Comparison of ENCODE assay signal across 10 cellular contexts in the genomic region with DNA sequence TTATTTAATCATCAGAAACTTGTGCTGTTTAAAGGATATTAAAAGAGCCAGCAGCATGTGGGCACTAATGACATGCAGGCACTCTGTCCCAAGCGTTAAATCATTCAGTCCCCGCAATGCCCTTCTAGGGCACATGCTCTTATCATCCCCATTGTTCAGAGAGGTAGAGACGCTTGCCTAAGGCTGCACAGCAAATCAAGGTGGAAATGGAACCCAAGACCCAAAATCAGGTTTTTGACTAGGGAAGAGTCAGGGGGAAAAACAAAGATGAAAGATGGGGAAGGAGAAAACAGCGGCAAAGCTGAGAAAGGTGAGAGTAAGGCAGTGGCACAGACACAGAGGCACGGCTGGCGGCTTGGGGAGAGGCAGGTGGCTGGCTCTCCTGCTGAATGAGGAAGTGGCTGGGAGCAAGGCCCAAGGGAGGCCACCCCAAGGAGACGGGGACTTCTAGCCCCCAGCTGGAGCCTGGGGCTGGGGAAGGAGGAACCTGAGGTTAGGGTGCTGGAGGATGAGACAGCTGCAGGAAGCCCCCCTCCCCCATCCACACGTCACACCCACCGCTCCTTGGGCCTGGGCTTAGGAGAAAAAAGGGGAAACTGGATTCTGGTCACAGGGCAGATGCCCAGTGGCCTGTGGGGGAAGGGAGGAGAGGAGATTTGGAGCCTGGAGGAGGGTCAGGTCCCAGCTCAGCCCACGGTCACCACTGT. TPM values are rescaled to one million over a fixed set of nuclear protein-coding genes. Genes with fewer than 3 reads are reported as not detected.
A peak's percentile ranks its signal among the peaks of the same experiment; 100 is the strongest.
DNase-seq lines count a peak whose midpoint lies in the region; ATAC-seq and TF ChIP-seq lines count a peak whose summit lies in the region.
"Had no signal": no experiment of that assay in that cellular context is flagged by ENCODE, and none has a peak within 500 bp of the region (broad histone marks: within the 10 kb centered on the region; RNA-seq: fewer than 3 reads in every experiment).

No MANE protein-coding gene starts in this region.

- no peak overlapping the region for H2AK5ac ChIP-seq in mesendoderm (ENCODE audit: low read length)

- no peak overlapping the region for H4K5ac ChIP-seq in mesendoderm (ENCODE audit: low read length)

- no peak overlapping the region for H3K4me3 Mint-ChIP-seq in activated naive CD8-positive, alpha-beta T cell
- no peak overlapping the region for H3K4me3 Mint-ChIP-seq in activated naive CD8-positive, alpha-beta T cell treated with anti-CD3 and anti-CD28 coated beads for 36 hours
- H3K4me3 Mint-ChIP-seq in activated T-helper 2 cell treated with anti-CD3 and anti-CD28 coated beads, Interferon-gamma antibody, Interleukin-2, Interleukin-4, amounts not matched to agents 10 μg/mL and 5 μg/mL and 100 μg/mL, durations not matched to agents 14 hours and 24 hours and 36 hours (ENCODE audit: low read depth) = no peak overlapping the region

- no peak for TF ChIP-seq CTCF in brain microvascular endothelial cell (IDR thresholded peaks at IDR 0.05; ENCODE audit: low read depth, low read length, missing control alignments)

- no peaks in the 10 kb centered on the region for H3K9me2 ChIP-seq in GM23248 (ENCODE audit: insufficient read depth)

- H3K27me3 ChIP-seq in mesendoderm (ENCODE audit: insufficient read depth, low read length, poor library complexity) = no peaks in the 10 kb centered on the region
- H3K27me3 ChIP-seq in GM23248 (replicated peaks; ENCODE audit: insufficient read depth) = no peaks in the 10 kb centered on the region
- H3K27me3 ChIP-seq in brain microvascular endothelial cell (replicated peaks) = no peaks in the 10 kb centered on the region

- H4K20me1 ChIP-seq in GM23248 (ENCODE audit: insufficient read depth) = no peaks in the 10 kb centered on the region

- no peaks in the 10 kb centered on the region for H3K79me1 ChIP-seq in mesendoderm (ENCODE audit: low read length)

- no peak overlapping the region for H4K8ac ChIP-seq in mesendoderm (ENCODE audit: low read depth, low read length)

- peaks cover 2% of the 10 kb centered on the region for H3K4me1 ChIP-seq in mesendoderm (ENCODE audit: control insufficient read depth, low read depth, low read length)
- peaks cover 19% of the 10 kb centered on the region for H3K4me1 ChIP-seq in GM23248 (ENCODE audit: insufficient read depth)

- H3K79me2 ChIP-seq in mesendoderm (ENCODE audit: control insufficient read depth, insufficient read depth, low read length) (no peaks in the 10 kb centered on the region), GM23248 (ENCODE audit: insufficient read depth) (no peaks in the 10 kb centered on the region)

- H3K9ac ChIP-seq in mesendoderm (ENCODE audit: low read length) (no peak overlapping the region), GM23248 (no peak overlapping the region)

- no peak overlapping the region for H3K27ac ChIP-seq in mesendoderm (ENCODE audit: low read depth, low read length)
- no peak overlapping the region for H3K27ac ChIP-seq in GM23248
- no peak overlapping the region for H3K27ac ChIP-seq in brain microvascular endothelial cell

- peaks cover 13% of the 10 kb centered on the region; the same call in 1 of the 2 replicates for H3F3A ChIP-seq in GM23248 (ENCODE audit: insufficient read depth)

- ATAC-seq in GM21367 (IDR thresholded peaks at IDR 0.05; ENCODE audit: unreplicated experiment) = no peak

- H3K9me3 ChIP-seq in GM23248 (ENCODE audit: low read depth) = no peaks in the 10 kb centered on the region

- no peak overlapping the region for H2BK15ac ChIP-seq in mesendoderm (replicated peaks; ENCODE audit: low read depth)

- H2BK5ac ChIP-seq in mesendoderm (ENCODE audit: low read length) = no peak overlapping the region

- H2BK120ac ChIP-seq in mesendoderm (ENCODE audit: low read depth, low read length) = no peak overlapping the region

- H3K36me3 ChIP-seq in mesendoderm (ENCODE audit: control insufficient read depth, insufficient read depth, low read length) = no peaks in the 10 kb centered on the region
- H3K36me3 ChIP-seq in GM23248 (ENCODE audit: low read depth) = no peaks in the 10 kb centered on the region
- no peaks in the 10 kb centered on the region for H3K36me3 ChIP-seq in brain microvascular endothelial cell (replicated peaks)

- H3K27me3 Mint-ChIP-seq in activated naive CD8-positive, alpha-beta T cell = no peaks in the 10 kb centered on the region
- H3K27me3 Mint-ChIP-seq in activated naive CD8-positive, alpha-beta T cell treated with anti-CD3 and anti-CD28 coated beads for 36 hours = no peaks in the 10 kb centered on the region
- no peaks in the 10 kb centered on the region for H3K27me3 Mint-ChIP-seq in activated T-helper 2 cell treated with anti-CD3 and anti-CD28 coated beads, Interferon-gamma antibody, Interleukin-2, Interleukin-4, amounts not matched to agents 10 μg/mL and 5 μg/mL and 100 μg/mL, durations not matched to agents 14 hours and 24 hours and 36 hours (ENCODE audit: low read depth)

- H3K4me2 ChIP-seq in mesendoderm (ENCODE audit: low read length) (no peak overlapping the region), GM23248 (ENCODE audit: unreplicated experiment) (no peak overlapping the region)

- H3K36me3 Mint-ChIP-seq in activated naive CD8-positive, alpha-beta T cell = no peaks in the 10 kb centered on the region
- H3K36me3 Mint-ChIP-seq in activated naive CD8-positive, alpha-beta T cell treated with anti-CD3 and anti-CD28 coated beads for 36 hours = no peaks in the 10 kb centered on the region
- H3K36me3 Mint-ChIP-seq in activated T-helper 2 cell treated with anti-CD3 and anti-CD28 coated beads, Interferon-gamma antibody, Interleukin-2, Interleukin-4, amounts not matched to agents 10 μg/mL and 5 μg/mL and 100 μg/mL, durations not matched to agents 14 hours and 24 hours and 36 hours (ENCODE audit: low read depth) = no peaks in the 10 kb centered on the region

- H3K4me3 ChIP-seq in mesendoderm (ENCODE audit: low read length) (no peak overlapping the region), GM23248 (no peak overlapping the region), brain microvascular endothelial cell (ENCODE audit: low read depth, low read length) (no peak overlapping the region)

- no peak for DNase-seq in activated naive CD8-positive, alpha-beta T cell treated with anti-CD3 and anti-CD28 coated beads for 36 hours
- no peak for DNase-seq in activated T-helper 2 cell treated with anti-CD3 and anti-CD28 coated beads, Interferon-gamma antibody, Interleukin-2, Interleukin-4, amounts not matched to agents 10 μg/mL and 5 μg/mL and 100 μg/mL, durations not matched to agents 14 hours and 24 hours and 36 hours (ENCODE audit: low spot score)
- DNase-seq in mesendoderm = no peak
- no peak for DNase-seq in GM23248
- no peak for DNase-seq in brain microvascular endothelial cell
- no peak for DNase-seq in NCI-H748 (lab: John Stamatoyannopoulos, UW; ENCODE audit: unreplicated experiment)
- DNase-seq: Calu3, NCI-H1436 had no signal

- H3K4me1 Mint-ChIP-seq in activated naive CD8-positive, alpha-beta T cell (ENCODE audit: low read depth) = peaks cover 36% of the 10 kb centered on the region
- peaks cover 46% of the 10 kb centered on the region for H3K4me1 Mint-ChIP-seq in activated naive CD8-positive, alpha-beta T cell treated with anti-CD3 and anti-CD28 coated beads for 36 hours
- H3K4me1 Mint-ChIP-seq in activated T-helper 2 cell treated with anti-CD3 and anti-CD28 coated beads, Interferon-gamma antibody, Interleukin-2, Interleukin-4, amounts not matched to agents 10 μg/mL and 5 μg/mL and 100 μg/mL, durations not matched to agents 14 hours and 24 hours and 36 hours (ENCODE audit: low read depth) = peaks cover 21% of the 10 kb centered on the region

- H2AFZ ChIP-seq in GM23248 = no peak overlapping the region

- H3K23ac ChIP-seq in mesendoderm (ENCODE audit: low read length) = no peak overlapping the region

- H3K9me3 Mint-ChIP-seq in activated naive CD8-positive, alpha-beta T cell (ENCODE audit: low read depth) = no peaks in the 10 kb centered on the region
- no peaks in the 10 kb centered on the region for H3K9me3 Mint-ChIP-seq in activated naive CD8-positive, alpha-beta T cell treated with anti-CD3 and anti-CD28 coated beads for 36 hours
- H3K9me3 Mint-ChIP-seq in activated T-helper 2 cell treated with anti-CD3 and anti-CD28 coated beads, Interferon-gamma antibody, Interleukin-2, Interleukin-4, amounts not matched to agents 10 μg/mL and 5 μg/mL and 100 μg/mL, durations not matched to agents 14 hours and 24 hours and 36 hours = no peaks in the 10 kb centered on the region

- no peak overlapping the region for H3K18ac ChIP-seq in mesendoderm (ENCODE audit: low read length)

- in situ Hi-C loops in GM23248 (cut with MboI) = no loop called here
- in situ Hi-C loops in brain microvascular endothelial cell (cut with HindIII; ENCODE audit: low pct_ligation_motif_present, low sequenced_read_pairs) = no loop called here

- no peak overlapping the region for H3K4ac ChIP-seq in mesendoderm (ENCODE audit: low read depth, low read length)

- intact Hi-C loops in activated T-helper 2 cell treated with anti-CD3 and anti-CD28 coated beads, Interferon-gamma antibody, Interleukin-2, Interleukin-4, amounts not matched to agents 10 μg/mL and 5 μg/mL and 100 μg/mL, durations not matched to agents 14 hours and 24 hours and 36 hours (cut with micrococcal nuclease) = no loop called here

- peak overlapping the region; percentile 79 for H3K27ac Mint-ChIP-seq in activated naive CD8-positive, alpha-beta T cell
- no peak overlapping the region for H3K27ac Mint-ChIP-seq in activated naive CD8-positive, alpha-beta T cell treated with anti-CD3 and anti-CD28 coated beads for 36 hours
- peak overlapping the region; percentile 11 for H3K27ac Mint-ChIP-seq in activated T-helper 2 cell treated with anti-CD3 and anti-CD28 coated beads, Interferon-gamma antibody, Interleukin-2, Interleukin-4, amounts not matched to agents 10 μg/mL and 5 μg/mL and 100 μg/mL, durations not matched to agents 14 hours and 24 hours and 36 hours

- H3K56ac ChIP-seq in mesendoderm (ENCODE audit: low read length) = peak overlapping the region; percentile 30

- no CpG with 5 or more reads among the region's 10 CpGs for WGBS in mesendoderm (ENCODE audit: extremely low coverage, insufficient coverage, low lambda C conversion rate)
- 69 to 72% methylated on average over 10 of the region's 10 CpGs for WGBS in GM23248 (ENCODE audit: low coverage in 1 of 2, low lambda C conversion rate in 2 of 2, missing lambda C conversion rate in 2 of 2), 2 experiments

RNA-seq across cellular contexts. Expression of gene TYROBP, which starts 1.0 kb away (rescaled TPM):
- total RNA-seq in activated naive CD8-positive, alpha-beta T cell treated with anti-CD3 and anti-CD28 coated beads for 36 hours = not detected
- 0.39 TPM in 1 of 2 replicates, not detected in the other for total RNA-seq in activated T-helper 2 cell treated with anti-CD3 and anti-CD28 coated beads, Interferon-gamma antibody, Interleukin-2, Interleukin-4, amounts not matched to agents 10 μg/mL and 5 μg/mL and 100 μg/mL, durations not matched to agents 14 hours and 24 hours and 36 hours
- polyA plus RNA-seq in mesendoderm (2013, experiment 1 of 2) = 0.34 TPM
- polyA plus RNA-seq in mesendoderm (2013, experiment 2 of 2) = 0.29 TPM
- not detected in 2 replicates for total RNA-seq in GM23248 (2014; rRNA removed; shearing (Covaris generic))
- not detected in 2 replicates for polyA plus RNA-seq in GM23248 (2016; fragmentation: Nextera tagmentation; extraction: Ambion mirVana)
- total RNA-seq: Calu3 had no signal

RNA-seq across cellular contexts. Expression of gene HCST, which starts 6.8 kb away (rescaled TPM):
- 10 to 100 TPM; 44.9 to 53.8 TPM for total RNA-seq in activated naive CD8-positive, alpha-beta T cell treated with anti-CD3 and anti-CD28 coated beads for 36 hours
- total RNA-seq in activated T-helper 2 cell treated with anti-CD3 and anti-CD28 coated beads, Interferon-gamma antibody, Interleukin-2, Interleukin-4, amounts not matched to agents 10 μg/mL and 5 μg/mL and 100 μg/mL, durations not matched to agents 14 hours and 24 hours and 36 hours = 53.9 and 57.2 TPM in 2 replicates
- polyA plus RNA-seq in mesendoderm (2013, experiment 1 of 2) = 3.3 TPM
- polyA plus RNA-seq in mesendoderm (2013, experiment 2 of 2) = 3.4 TPM
- total RNA-seq in GM23248 (2014; rRNA removed; shearing (Covaris generic)) = not detected in 2 replicates
- 9.1 and 11.3 TPM in 2 replicates for polyA plus RNA-seq in GM23248 (2016; fragmentation: Nextera tagmentation; extraction: Ambion mirVana)
- total RNA-seq: Calu3 had no signal

RNA-seq across cellular contexts. Expression of gene NFKBID, which starts 8.8 kb away (rescaled TPM):
- total RNA-seq in activated naive CD8-positive, alpha-beta T cell treated with anti-CD3 and anti-CD28 coated beads for 36 hours = 10 to 100 TPM; 72.2 to 73.7 TPM
- 109 and 117 TPM in 2 replicates for total RNA-seq in activated T-helper 2 cell treated with anti-CD3 and anti-CD28 coated beads, Interferon-gamma antibody, Interleukin-2, Interleukin-4, amounts not matched to agents 10 μg/mL and 5 μg/mL and 100 μg/mL, durations not matched to agents 14 hours and 24 hours and 36 hours
- polyA plus RNA-seq in mesendoderm (2013, experiment 1 of 2) = 5.1 TPM
- polyA plus RNA-seq in mesendoderm (2013, experiment 2 of 2) = 5.1 TPM
- total RNA-seq in GM23248 (2014; rRNA removed; shearing (Covaris generic)) = 5.0 and 7.6 TPM in 2 replicates
- polyA plus RNA-seq in GM23248 (2016; fragmentation: Nextera tagmentation; extraction: Ambion mirVana) = 3.9 and 7.1 TPM in 2 replicates

RNA-seq across cellular contexts. Expression of gene LRFN3, which starts 27.0 kb away (rescaled TPM):
- 1 to 10 TPM; 5.8 to 7.1 TPM for total RNA-seq in activated naive CD8-positive, alpha-beta T cell treated with anti-CD3 and anti-CD28 coated beads for 36 hours
- 10.7 and 10.8 TPM in 2 replicates for total RNA-seq in activated T-helper 2 cell treated with anti-CD3 and anti-CD28 coated beads, Interferon-gamma antibody, Interleukin-2, Interleukin-4, amounts not matched to agents 10 μg/mL and 5 μg/mL and 100 μg/mL, durations not matched to agents 14 hours and 24 hours and 36 hours
- 7.6 TPM for polyA plus RNA-seq in mesendoderm (2013, experiment 1 of 2)
- 8.2 TPM for polyA plus RNA-seq in mesendoderm (2013, experiment 2 of 2)
- total RNA-seq in GM23248 (2014; rRNA removed; shearing (Covaris generic)) = 5.3 and 9.4 TPM in 2 replicates
- polyA plus RNA-seq in GM23248 (2016; fragmentation: Nextera tagmentation; extraction: Ambion mirVana) = 7.1 and 7.5 TPM in 2 replicates

RNA-seq across cellular contexts. Expression of gene APLP1, which starts 40.8 kb away (rescaled TPM):
- under 1 TPM; 0.68 to 0.88 TPM for total RNA-seq in activated naive CD8-positive, alpha-beta T cell treated with anti-CD3 and anti-CD28 coated beads for 36 hours
- 1.2 and 1.4 TPM in 2 replicates for total RNA-seq in activated T-helper 2 cell treated with anti-CD3 and anti-CD28 coated beads, Interferon-gamma antibody, Interleukin-2, Interleukin-4, amounts not matched to agents 10 μg/mL and 5 μg/mL and 100 μg/mL, durations not matched to agents 14 hours and 24 hours and 36 hours
- polyA plus RNA-seq in mesendoderm (2013, experiment 1 of 2) = 8.0 TPM
- 7.9 TPM for polyA plus RNA-seq in mesendoderm (2013, experiment 2 of 2)
- total RNA-seq in GM23248 (2014; rRNA removed; shearing (Covaris generic)) = 10.6 and 20.4 TPM in 2 replicates
- polyA plus RNA-seq in GM23248 (2016; fragmentation: Nextera tagmentation; extraction: Ambion mirVana) = 16.7 and 16.8 TPM in 2 replicates

Comparison
In these comparisons a context has a peak if more than half of its experiments do, and no peak if none do; other contexts are left out.
1. RNA of gene HCST, which starts 6.8 kb away (total RNA-seq): 53.9 to 57.2 TPM in activated T-helper 2 cell treated with anti-CD3 and anti-CD28 coated beads, Interferon-gamma antibody, Interleukin-2, Interleukin-4, amounts not matched to agents 10 μg/mL and 5 μg/mL and 100 μg/mL, durations not matched to agents 14 hours and 24 hours and 36 hours and 44.9 to 53.8 TPM in activated naive CD8-positive, alpha-beta T cell treated with anti-CD3 and anti-CD28 coated beads for 36 hours; not detected in GM23248; every median in the first group is over 10 times any median in the second.